ENCODE assay signal across 10 cellular contexts in genomic region chr2:144426981-144427479, GRCh38.
DNase-seq lines count a peak whose midpoint lies in the region; ATAC-seq, FAIRE-seq and TF ChIP-seq lines count a peak whose summit lies in the region.
"Had no signal": no experiment of that assay in that cellular context is flagged by ENCODE, and none has a peak within 500 bp of the region (broad histone marks: within the 10 kb centered on the region; RNA-seq: fewer than 3 reads in every experiment).

No MANE protein-coding gene starts in this region.

- CTCF ChIA-PET in AG04449 (lab: Yijun Ruan, JAX) = interaction anchor here (1.4 kb wide), 1 partner anchor 22 kb away, joined by 4 read pairs; no protein-coding TSS in a partner anchor

- peak; percentile 28 for DNase-seq in AG04449 (ENCODE audit: low read depth, low spot score)
- DNase-seq in SK-MEL-5 (ENCODE audit: low read depth, low spot score) = peak; percentile 91
- peak; percentile 85 for DNase-seq in fibroblast of villous mesenchyme (ENCODE audit: low read depth)
- DNase-seq in neural crest cell (ENCODE audit: low read depth, low spot score) = no peak
- no peak for DNase-seq in D721Med (ENCODE audit: insufficient read length, low spot score)
- no peak for DNase-seq in NCI-H69 (lab: John Stamatoyannopoulos, UW)
- DNase-seq in KG1 (lab: John Stamatoyannopoulos, UW) = no peak
- DNase-seq: CD4-positive, CD25-positive, alpha-beta regulatory T cell; NCI-H2081 had no signal

- H3K27me3 Mint-ChIP-seq in neural crest cell (ENCODE audit: low read depth) = no peaks in the 10 kb centered on the region

- H3K9me3 Mint-ChIP-seq in neural crest cell = no peaks in the 10 kb centered on the region
- H3K9me3 Mint-ChIP-seq: CD4-positive, CD25-positive, alpha-beta regulatory T cell had no signal

- peak overlapping the region; percentile 26 for H3K4me3 Mint-ChIP-seq in neural crest cell

- ATAC-seq in GM21515 (IDR thresholded peaks at IDR 0.05; ENCODE audit: unreplicated experiment) = no peak

- H3K36me3 Mint-ChIP-seq in neural crest cell (ENCODE audit: low read depth) = peaks cover 23% of the 10 kb centered on the region
- H3K36me3 Mint-ChIP-seq: CD4-positive, CD25-positive, alpha-beta regulatory T cell had no signal

- FAIRE-seq in D721Med (lab: Jason Lieb, UNC) = no peak

- H3K4me3 ChIP-seq in AG04449 (ENCODE audit: low read depth, low read length) (no peak overlapping the region), fibroblast of villous mesenchyme (ENCODE audit: low read depth, low read length) (no peak overlapping the region)

- POLR2A ChIA-PET in AG04449 (lab: Yijun Ruan, JAX) = no interaction called here

- no peak for TF ChIP-seq CTCF in AG04449 (IDR thresholded peaks at IDR 0.05; ENCODE audit: insufficient read depth, low read length, missing control alignments)
- TF ChIP-seq CTCF in fibroblast of villous mesenchyme (IDR thresholded peaks at IDR 0.05; ENCODE audit: insufficient read depth, low read depth, low read length) = no peak
- TF ChIP-seq CTCF in neural crest cell (conservative IDR thresholded peaks at IDR 0.05) = no peak
- no peak for TF ChIP-seq CTCF in D721Med (IDR thresholded peaks at IDR 0.05; ENCODE audit: insufficient read depth, missing control alignments)

- in situ Hi-C loops in SK-MEL-5 (cut with HindIII; ENCODE audit: low pct_unique_long_range_greater_than_20kb, low sequenced_read_pairs) = no loop called here

- peak overlapping the region; percentile 44 for H3K27ac Mint-ChIP-seq in neural crest cell (ENCODE audit: unreplicated experiment)
- H3K27ac Mint-ChIP-seq: CD4-positive, CD25-positive, alpha-beta regulatory T cell had no signal

- H3K4me1 Mint-ChIP-seq in neural crest cell = peaks cover 41% of the 10 kb centered on the region
- H3K4me1 Mint-ChIP-seq: CD4-positive, CD25-positive, alpha-beta regulatory T cell had no signal

Comparison
In these comparisons a context has a peak if more than half of its experiments do, and no peak if none do; other contexts are left out.
1. DNase-seq: peak in AG04449 (single experiment), SK-MEL-5 (single experiment) and fibroblast of villous mesenchyme (single experiment); none in neural crest cell (single experiment), D721Med (single experiment), NCI-H69 (single experiment) and KG1 (single experiment).